ENCODE assay signal across 14 cellular contexts in the genomic region with DNA sequence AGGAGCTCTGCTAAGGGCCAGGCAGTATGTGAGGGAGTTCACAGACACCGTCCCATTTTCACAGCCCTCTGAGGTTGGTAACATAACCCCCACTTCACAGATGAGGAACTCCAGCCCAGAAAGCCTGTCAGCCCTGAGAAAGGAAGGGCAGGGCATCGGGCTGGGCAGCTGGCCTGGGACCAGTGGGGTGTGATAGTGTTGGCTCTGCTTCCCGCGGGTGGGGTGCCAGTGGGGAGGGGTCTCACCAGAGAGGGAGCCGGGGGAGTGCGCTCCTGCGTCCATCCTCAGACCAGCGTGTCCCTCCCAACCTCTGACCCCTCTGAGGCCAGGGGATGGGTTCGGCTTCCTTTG. TPM values are rescaled to one million over a fixed set of nuclear protein-coding genes. Genes with fewer than 3 reads are reported as not detected.
A peak's percentile ranks its signal among the peaks of the same experiment; 100 is the strongest.
DNase-seq lines count a peak whose midpoint lies in the region; ATAC-seq and TF ChIP-seq lines count a peak whose summit lies in the region.
"Had no signal": no experiment of that assay in that cellular context is flagged by ENCODE, and none has a peak within 500 bp of the region (broad histone marks: within the 10 kb centered on the region; RNA-seq: fewer than 3 reads in every experiment).

No MANE protein-coding gene starts in this region.

- intact Hi-C loops in heart right ventricle (cut with DNase I), result no loop called here
- intact Hi-C loops in cardiac septum (cut with DNase I), result no loop called here

- TF ChIP-seq CTCF in heart right ventricle (IDR thresholded peaks at IDR 0.05) (no peak), fibroblast of the aortic adventitia (IDR thresholded peaks at IDR 0.05; ENCODE audit: insufficient read depth, low read length) (no peak), osteocyte (IDR thresholded peaks at IDR 0.05) (no peak)

- in situ Hi-C loops in G401 (cut with HindIII; ENCODE audit: low sequenced_read_pairs), result no loop called here

- peak overlapping the region in 9 of 10 donors; percentile 40 to 65 (median 46) for H3K4me3 ChIP-seq in heart right ventricle
- peak overlapping the region; percentile 72 for H3K4me3 ChIP-seq in fibroblast of the aortic adventitia (ENCODE audit: low read depth, low read length)

- H3K27me3 ChIP-seq in heart right ventricle, result no peaks in the 10 kb centered on the region

- H3K36me3 Mint-ChIP-seq in osteocyte (ENCODE audit: unreplicated experiment), result peaks cover 25% of the 10 kb centered on the region

- peak overlapping the region in 9 of 10 donors; percentile 49 to 92 (median 87) for H3K27ac ChIP-seq in heart right ventricle

- H3K9me3 Mint-ChIP-seq in osteocyte (ENCODE audit: unreplicated experiment), result no peaks in the 10 kb centered on the region
- H3K9me3 Mint-ChIP-seq: naive thymus-derived CD8-positive, alpha-beta T cell had no signal

- H3K27ac Mint-ChIP-seq in osteocyte (ENCODE audit: unreplicated experiment), result peak overlapping the region; percentile 92

- no peak for DNase-seq in heart right ventricle
- DNase-seq in cardiac septum (ENCODE audit: low spot score), result no peak
- no peak for DNase-seq in fibroblast of the aortic adventitia (ENCODE audit: low read depth)
- no peak for DNase-seq in osteocyte (ENCODE audit: extremely low spot score, unreplicated experiment)
- no peak for DNase-seq in G401 (ENCODE audit: low spot score)
- DNase-seq: ACHN; activated T-cell treated with anti-CD3 and anti-CD28 coated beads for 4 hours; cerebellar nuclear complex; head of caudate nucleus; stimulated activated CD4-positive, alpha-beta T cell treated with anti-CD3 and anti-CD28 coated beads, Interleukin-4, amount 100 ng/mL, for 1 hour had no signal

- no peaks in the 10 kb centered on the region for H3K27me3 Mint-ChIP-seq in osteocyte (ENCODE audit: unreplicated experiment)
- H3K27me3 Mint-ChIP-seq: naive thymus-derived CD8-positive, alpha-beta T cell had no signal

- peaks cover 74% of the 10 kb centered on the region for H3K4me1 Mint-ChIP-seq in osteocyte (ENCODE audit: unreplicated experiment)

- ATAC-seq in heart right ventricle, result no peak
- ATAC-seq in HG03135 (IDR thresholded peaks at IDR 0.05; ENCODE audit: unreplicated experiment), result no peak
- ATAC-seq in GM21526 (IDR thresholded peaks at IDR 0.05; ENCODE audit: low FRiP score, unreplicated experiment), result no peak
- ATAC-seq in HG03045 (IDR thresholded peaks at IDR 0.05; ENCODE audit: unreplicated experiment), result no peak
- ATAC-seq: naive thymus-derived CD8-positive, alpha-beta T cell had no signal

- WGBS in heart right ventricle, 2 donors, result 47% methylated on average over 9 of the region's 9 CpGs

- H3K36me3 ChIP-seq in heart right ventricle, result peaks cover 0 to 43% (median 11%) of the 10 kb centered on the region in 9 donors

- H3K9me3 ChIP-seq in heart right ventricle, result no peaks in the 10 kb centered on the region

- peak overlapping the region; percentile 82 for H3K4me3 Mint-ChIP-seq in osteocyte (ENCODE audit: unreplicated experiment)
- H3K4me3 Mint-ChIP-seq: naive thymus-derived CD8-positive, alpha-beta T cell had no signal

- peaks cover 6 to 76% (median 43%) of the 10 kb centered on the region in 9 donors for H3K4me1 ChIP-seq in heart right ventricle

RNA-seq across cellular contexts. Expression of gene TAGLN, which starts 2.3 kb away (rescaled TPM):
- total RNA-seq in heart right ventricle, result 100 to 1,000 TPM in 5 of 10 donors, 10 to 100 TPM in 5; 71.7 to 215 (median 99.9) TPM
- polyA plus RNA-seq in heart right ventricle, result 100 to 1,000 TPM; 319 to 883 TPM
- 317 TPM for total RNA-seq in cardiac septum
- 369 and 631 TPM in 2 replicates for total RNA-seq in fibroblast of the aortic adventitia (ENCODE audit: low replicate concordance)
- total RNA-seq in osteocyte, result 711 and 715 TPM in 2 replicates
- 860 and 912 TPM in 2 replicates for total RNA-seq in G401 (2014; rRNA removed; shearing (Covaris generic))

RNA-seq across cellular contexts. Expression of gene SIDT2, which starts 22.9 kb away (rescaled TPM):
- total RNA-seq in heart right ventricle (10 to 100 TPM; 16.2 to 33.6 (median 22.0) TPM), cardiac septum (25.3 TPM), fibroblast of the aortic adventitia (ENCODE audit: low replicate concordance) (8.6 and 12.9 TPM in 2 replicates), osteocyte (65.5 and 67.3 TPM in 2 replicates)
- 10 to 100 TPM; 13.0 to 28.1 TPM for polyA plus RNA-seq in heart right ventricle
- total RNA-seq in G401 (2014; rRNA removed; shearing (Covaris generic)), result 18.6 and 20.1 TPM in 2 replicates

RNA-seq across cellular contexts. Expression of gene PCSK7, which starts 30.4 kb away (rescaled TPM):
- total RNA-seq in heart right ventricle, result 10 to 100 TPM; 20.5 to 33.6 (median 26.2) TPM
- polyA plus RNA-seq in heart right ventricle, result 10 to 100 TPM; 29.8 to 47.0 TPM
- 45.5 TPM for total RNA-seq in cardiac septum
- total RNA-seq in fibroblast of the aortic adventitia (ENCODE audit: low replicate concordance), result 42.6 and 46.3 TPM in 2 replicates
- 57.5 and 65.0 TPM in 2 replicates for total RNA-seq in osteocyte
- total RNA-seq in G401 (2014; rRNA removed; shearing (Covaris generic)), result 40.3 and 52.6 TPM in 2 replicates

RNA-seq across cellular contexts. Expression of gene RNF214, which starts 31.0 kb away (rescaled TPM):
- total RNA-seq in heart right ventricle (10 to 100 TPM; 20.3 to 33.5 (median 27.6) TPM), cardiac septum (27.6 TPM), fibroblast of the aortic adventitia (ENCODE audit: low replicate concordance) (15.4 and 19.3 TPM in 2 replicates), osteocyte (32.8 and 34.2 TPM in 2 replicates)
- 1 to 10 TPM; 7.3 to 7.7 TPM for polyA plus RNA-seq in heart right ventricle
- 5.5 and 18.3 TPM in 2 replicates for total RNA-seq in G401 (2014; rRNA removed; shearing (Covaris generic))

RNA-seq across cellular contexts. Expression of gene PAFAH1B2, which starts 57.4 kb away (rescaled TPM):
- total RNA-seq in heart right ventricle (10 to 100 TPM; 48.8 to 71.5 (median 64.2) TPM), cardiac septum (68.9 TPM), fibroblast of the aortic adventitia (ENCODE audit: low replicate concordance) (161 and 328 TPM in 2 replicates), osteocyte (82.7 and 84.5 TPM in 2 replicates)
- polyA plus RNA-seq in heart right ventricle, result 10 to 100 TPM; 18.7 to 21.6 TPM
- total RNA-seq in G401 (2014; rRNA removed; shearing (Covaris generic)), result 127 and 161 TPM in 2 replicates
